ENCODE assay signal across 26 cellular contexts in genomic region chr5:79263290-79263689, GRCh38. TPM values are rescaled to one million over a fixed set of nuclear protein-coding genes. Genes with fewer than 3 reads are reported as not detected.
DNase-seq lines count a peak whose midpoint lies in the region; ATAC-seq and TF ChIP-seq lines count a peak whose summit lies in the region.
"Had no signal": no experiment of that assay in that cellular context is flagged by ENCODE, and none has a peak within 500 bp of the region (broad histone marks: within the 10 kb centered on the region; RNA-seq: fewer than 3 reads in every experiment).

No MANE protein-coding gene starts in this region.

- H3K4me3 ChIP-seq in thyroid gland (replicated peaks in 1 of 3) (no peak overlapping the region), MG63 (no peak overlapping the region)
- H3K4me3 ChIP-seq: left lung, smooth muscle cell, uterus had no signal

- H3K27ac ChIP-seq in thyroid gland: peak overlapping the region in 1 of 3 donors; percentile 18
- H3K27ac ChIP-seq: C4-2B, left lung, neutrophil, uterus had no signal

- no peak for TF ChIP-seq CTCF in thyroid gland (IDR thresholded peaks at IDR 0.05)

- H3K36me3 ChIP-seq in thyroid gland (no peaks in the 10 kb centered on the region), MG63 (no peaks in the 10 kb centered on the region)
- H3K36me3 ChIP-seq: left lung, neutrophil, uterus had no signal

- no peaks in the 10 kb centered on the region for H3K9me3 Mint-ChIP-seq in activated naive CD4-positive, alpha-beta T cell treated with anti-CD3 and anti-CD28 coated beads for 36 hours
- no peaks in the 10 kb centered on the region for H3K9me3 Mint-ChIP-seq in activated naive CD8-positive, alpha-beta T cell (ENCODE audit: low read depth)
- H3K9me3 Mint-ChIP-seq: IgD-negative memory B cell had no signal

- DNase-seq in activated naive CD4-positive, alpha-beta T cell treated with anti-CD3 and anti-CD28 coated beads for 36 hours: peak; percentile 54
- DNase-seq in activated naive CD4-positive, alpha-beta T cell treated with anti-CD3 and anti-CD28 coated beads, Interleukin-2, amount 50 U/mL, for 16 hours: no peak
- DNase-seq in thyroid gland (peak; percentile 53 to 64), MG63 (no peak), SW 1271 (lab: John Stamatoyannopoulos, UW) (no peak)
- no peak for DNase-seq in stimulated activated CD4-positive, alpha-beta T cell treated with anti-CD3 and anti-CD28 coated beads, Interleukin-15, amount 100 ng/mL, for 24 hours
- DNase-seq: ACHN; activated CD4-positive, alpha-beta T cell treated with anti-CD3 and anti-CD28 coated beads for 1 hour; activated naive CD4-positive, alpha-beta T cell treated with Interleukin-2 at 50 U/mL for 16 hours; DMS153; effector CD8-positive, alpha-beta T cell; glutamatergic neuron; left lung; NCI-H2029; NCI-H446 treated with DMSO at 0.1 percent for 48 hours; RPMI8226; SK-N-SH; stimulated activated CD4-positive, alpha-beta T cell treated with anti-CD3 and anti-CD28 coated beads, Interleukin-4, amount 100 ng/mL, for 4 hours; substantia nigra; uterus had no signal

- H3K4me3 Mint-ChIP-seq in activated naive CD4-positive, alpha-beta T cell treated with anti-CD3 and anti-CD28 coated beads for 36 hours: no peak overlapping the region
- no peak overlapping the region for H3K4me3 Mint-ChIP-seq in activated naive CD8-positive, alpha-beta T cell
- H3K4me3 Mint-ChIP-seq: IgD-negative memory B cell had no signal

- H3K4me1 ChIP-seq in thyroid gland: peaks cover 23 to 28% of the 10 kb centered on the region in 2 donors
- H3K4me1 ChIP-seq: left lung, uterus had no signal

- WGBS in thyroid gland, 2 donors: 69% methylated on average over 7 of the region's 7 CpGs

- H3K36me3 Mint-ChIP-seq in activated naive CD4-positive, alpha-beta T cell treated with anti-CD3 and anti-CD28 coated beads for 36 hours (ENCODE audit: low read depth): peaks cover 3% of the 10 kb centered on the region
- no peaks in the 10 kb centered on the region for H3K36me3 Mint-ChIP-seq in activated naive CD8-positive, alpha-beta T cell

- H3K27me3 Mint-ChIP-seq in activated naive CD4-positive, alpha-beta T cell treated with anti-CD3 and anti-CD28 coated beads for 36 hours (ENCODE audit: low read depth): no peaks in the 10 kb centered on the region
- H3K27me3 Mint-ChIP-seq in activated naive CD8-positive, alpha-beta T cell: no peaks in the 10 kb centered on the region
- H3K27me3 Mint-ChIP-seq: IgD-negative memory B cell had no signal

- ATAC-seq in HG02943 (IDR thresholded peaks at IDR 0.05; ENCODE audit: low read depth, unreplicated experiment): peak; percentile 54
- ATAC-seq: left lung had no signal

- H3K9me3 ChIP-seq in thyroid gland: no peaks in the 10 kb centered on the region
- H3K9me3 ChIP-seq in MG63: no peaks in the 10 kb centered on the region
- H3K9me3 ChIP-seq: left lung, neutrophil, SK-N-SH, uterus had no signal

- peaks cover 35% of the 10 kb centered on the region for H3K4me1 Mint-ChIP-seq in activated naive CD4-positive, alpha-beta T cell treated with anti-CD3 and anti-CD28 coated beads for 36 hours (ENCODE audit: low read depth)
- peaks cover 47% of the 10 kb centered on the region for H3K4me1 Mint-ChIP-seq in activated naive CD8-positive, alpha-beta T cell (ENCODE audit: low read depth)

- peak overlapping the region; percentile 56 for H3K27ac Mint-ChIP-seq in activated naive CD4-positive, alpha-beta T cell treated with anti-CD3 and anti-CD28 coated beads for 36 hours
- H3K27ac Mint-ChIP-seq in activated naive CD8-positive, alpha-beta T cell: peak overlapping the region; percentile 69
- H3K27ac Mint-ChIP-seq: IgD-negative memory B cell had no signal

- intact Hi-C loops in activated naive CD4-positive, alpha-beta T cell treated with anti-CD3 and anti-CD28 coated beads for 36 hours (cut with micrococcal nuclease): no loop called here
- intact Hi-C loops in thyroid gland (cut with DNase I): no loop called here

- H3K27me3 ChIP-seq in thyroid gland (no peaks in the 10 kb centered on the region), MG63 (no peaks in the 10 kb centered on the region)
- H3K27me3 ChIP-seq: left lung, neutrophil, uterus had no signal

- CTCF ChIA-PET in activated naive CD4-positive, alpha-beta T cell treated with anti-CD3 and anti-CD28 coated beads for 36 hours (lab: Charles Lee): interaction anchor here (0.6 kb wide), 1 partner anchor 291 kb away, joined by 3 read pairs; no protein-coding TSS in a partner anchor

- TF ChIP-seq POLR2A in thyroid gland (IDR thresholded peaks at IDR 0.05): no peak

RNA-seq across cellular contexts. Expression of gene JMY, which starts 27.4 kb away (rescaled TPM):
- total RNA-seq in activated naive CD4-positive, alpha-beta T cell treated with anti-CD3 and anti-CD28 coated beads for 36 hours: 10 to 100 TPM; 11.8 to 12.1 TPM
- total RNA-seq in thyroid gland: 10 to 100 TPM; 29.7 to 48.5 (median 30.9) TPM
- total RNA-seq in MG63 (2014; rRNA removed; shearing (Covaris generic); ENCODE audit: low replicate concordance): 5.5 TPM in 2 replicates

Comparison
In these comparisons a context has a peak if more than half of its experiments do, and no peak if none do; other contexts are left out.
1. DNase-seq: peak in activated naive CD4-positive, alpha-beta T cell treated with anti-CD3 and anti-CD28 coated beads for 36 hours (single experiment) and thyroid gland (2 of 2); none in activated naive CD4-positive, alpha-beta T cell treated with anti-CD3 and anti-CD28 coated beads, Interleukin-2, amount 50 U/mL, for 16 hours (single experiment), MG63 (single experiment), stimulated activated CD4-positive, alpha-beta T cell treated with anti-CD3 and anti-CD28 coated beads, Interleukin-15, amount 100 ng/mL, for 24 hours (single experiment) and SW 1271 (0 of 2).